17 cellular contexts compared by ENCODE assay signal in the genomic region with DNA sequence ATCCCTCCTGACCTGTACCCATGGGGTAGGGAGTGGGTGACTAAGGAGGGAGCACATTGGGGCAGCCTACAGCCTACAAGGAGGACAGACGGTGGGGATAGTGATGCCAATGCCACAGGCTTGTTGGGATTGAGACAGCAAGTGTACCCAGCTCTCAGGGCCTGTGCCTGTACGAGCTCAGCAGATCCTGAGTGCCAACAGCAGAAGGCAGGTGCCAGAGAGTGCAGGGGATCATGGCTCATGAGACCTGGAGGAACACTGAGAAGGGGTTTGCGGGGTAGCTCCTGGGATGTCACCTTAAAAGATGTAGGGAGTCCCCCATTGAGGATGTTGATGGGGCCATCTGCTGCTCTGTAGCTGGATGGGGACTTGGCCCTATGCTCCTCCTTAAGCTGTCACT. TPM values are rescaled to one million over a fixed set of nuclear protein-coding genes. Genes with fewer than 3 reads are reported as not detected.
DNase-seq lines count a peak whose midpoint lies in the region; ATAC-seq and TF ChIP-seq lines count a peak whose summit lies in the region.
"Had no signal": no experiment of that assay in that cellular context is flagged by ENCODE, and none has a peak within 500 bp of the region (broad histone marks: within the 10 kb centered on the region; RNA-seq: fewer than 3 reads in every experiment).

No MANE protein-coding gene starts in this region.

- H3K4me3 Mint-ChIP-seq in nephron = no peak overlapping the region
- H3K4me3 Mint-ChIP-seq: neural crest cell; T-helper 1 cell treated with Interleukin-12 subunit alpha and Interleukin-12 subunit beta and Interleukin-4 antibody, amounts not matched to agents 30 μg/mL and 1 μg/mL, for 36 hours had no signal

- ATAC-seq in HG03139 (IDR thresholded peaks at IDR 0.05; ENCODE audit: unreplicated experiment) = no peak
- no peak for ATAC-seq in HG02623 (IDR thresholded peaks at IDR 0.05; ENCODE audit: unreplicated experiment)
- ATAC-seq: activated naive CD4-positive, alpha-beta T cell treated with anti-CD3 and anti-CD28 coated beads, Interleukin-2, amount 50 U/mL, for 72 hours; left lung had no signal

- TF ChIP-seq CTCF in AG10803 (conservative IDR thresholded peaks at IDR 0.05; ENCODE audit: low read length) (no peak), choroid plexus epithelial cell (conservative IDR thresholded peaks at IDR 0.05; ENCODE audit: low read depth, low read length) (no peak), nephron (IDR thresholded peaks at IDR 0.05; ENCODE audit: unreplicated experiment in 3 of 3) (no peak)

- peaks cover 17% of the 10 kb centered on the region for H3K27me3 Mint-ChIP-seq in nephron (ENCODE audit: low read depth)

- H3K36me3 Mint-ChIP-seq in nephron (ENCODE audit: low read depth) = no peaks in the 10 kb centered on the region
- H3K36me3 Mint-ChIP-seq: activated naive CD4-positive, alpha-beta T cell treated with anti-CD3 and anti-CD28 coated beads, Interleukin-2, amount 50 U/mL, for 72 hours had no signal

- H3K4me3 ChIP-seq in AG10803 (ENCODE audit: low read length) (no peak overlapping the region), choroid plexus epithelial cell (ENCODE audit: low read depth, low read length) (no peak overlapping the region)
- H3K4me3 ChIP-seq: hepatocyte, left lung had no signal

- peak overlapping the region in 2 of 3 experiments; percentile 35 to 42 for H3K27ac Mint-ChIP-seq in nephron
- H3K27ac Mint-ChIP-seq: activated naive CD4-positive, alpha-beta T cell treated with anti-CD3 and anti-CD28 coated beads, Interleukin-2, amount 50 U/mL, for 72 hours; T-helper 1 cell treated with Interleukin-12 subunit alpha and Interleukin-12 subunit beta and Interleukin-4 antibody, amounts not matched to agents 30 μg/mL and 1 μg/mL, for 36 hours had no signal

- H3K4me1 Mint-ChIP-seq in nephron = peaks cover 23% of the 10 kb centered on the region
- H3K4me1 Mint-ChIP-seq: neural crest cell had no signal

- peak; percentile 20 for DNase-seq in AG10803 (ENCODE audit: low read depth)
- peak; percentile 14 for DNase-seq in M059J (ENCODE audit: low read depth)
- peak; percentile 45 for DNase-seq in choroid plexus epithelial cell (ENCODE audit: low read depth)
- DNase-seq in NOMO-1 (lab: John Stamatoyannopoulos, UW; ENCODE audit: unreplicated experiment in 2 of 2) = no peak
- DNase-seq in stimulated activated naive CD4-positive, alpha-beta T cell (lab: John Stamatoyannopoulos, UW) = no peak
- DNase-seq: activated CD4-positive, CD25-positive, alpha-beta regulatory T cell treated with anti-CD3 and anti-CD28 coated beads, Interleukin-2, amount 50 U/mL, for 72 hours; DMS79; KBM-7; NCI-H526 had no signal

- no peaks in the 10 kb centered on the region for H3K9me3 Mint-ChIP-seq in nephron
- H3K9me3 Mint-ChIP-seq: activated naive CD4-positive, alpha-beta T cell treated with anti-CD3 and anti-CD28 coated beads, Interleukin-2, amount 50 U/mL, for 72 hours; neural crest cell; T-helper 1 cell treated with Interleukin-12 subunit alpha and Interleukin-12 subunit beta and Interleukin-4 antibody, amounts not matched to agents 30 μg/mL and 1 μg/mL, for 36 hours had no signal

RNA-seq across cellular contexts. Expression of gene SNED1, which starts 10.3 kb away (rescaled TPM):
- 1.3 and 2.2 TPM in 2 replicates for total RNA-seq in M059J (2014; rRNA removed; shearing (Covaris generic))

Comparison
In these comparisons a context has a peak if more than half of its experiments do, and no peak if none do; other contexts are left out.
1. DNase-seq: peak in AG10803 (single experiment), M059J (single experiment) and choroid plexus epithelial cell (single experiment); none in NOMO-1 (0 of 2) and stimulated activated naive CD4-positive, alpha-beta T cell (0 of 6).